In genomic region chr2:122000556-122001340, GRCh38 we compare ENCODE assay signal across 19 cellular contexts.
"Had no signal": no experiment of that assay in that cellular context is flagged by ENCODE, and none has a peak within 500 bp of the region (broad histone marks: within the 10 kb centered on the region; RNA-seq: fewer than 3 reads in every experiment).

No MANE protein-coding gene starts in this region.

- H3K36me3 Mint-ChIP-seq: memory B cell, mesothelial cell of epicardium, natural killer cell had no signal

- H3K9me3 ChIP-seq: left ventricle myocardium inferior, lower lobe of right lung, neutrophil, right atrium auricular region, tibial artery had no signal

- H3K36me3 ChIP-seq: left ventricle myocardium inferior, lower lobe of right lung, neutrophil, right atrium auricular region, tibial artery had no signal

- H3K4me3 ChIP-seq: coronary artery, hepatocyte, left ventricle myocardium inferior, lower lobe of right lung, right atrium auricular region, tibial artery had no signal

- H3K4me3 Mint-ChIP-seq: endodermal cell, memory B cell, mesothelial cell of epicardium, natural killer cell had no signal

- DNase-seq: effector CD4-positive, alpha-beta T cell; endodermal cell; erythroblast; foreskin melanocyte; kidney; left cardiac atrium; left ventricle myocardium inferior; lower lobe of right lung; natural killer cell; small intestine; stimulated activated CD4-positive, alpha-beta T cell treated with anti-CD3 and anti-CD28 coated beads, Interleukin-12 subunit alpha, Interleukin-12 subunit beta, amount 100 ng/mL, for 4 hours; stimulated activated naive CD4-positive, alpha-beta T cell treated with Interleukin-2 at 50 U/mL for 16 hours; tibial artery had no signal

- H3K9me3 Mint-ChIP-seq: endodermal cell, memory B cell, natural killer cell had no signal

- H3K4me1 ChIP-seq: tibial artery had no signal

- H3K27me3 ChIP-seq: hepatocyte, neutrophil, right atrium auricular region, tibial artery had no signal

- H3K27ac ChIP-seq: coronary artery, hepatocyte, left ventricle myocardium inferior, lower lobe of right lung, neutrophil, right atrium auricular region, tibial artery had no signal

- H3K27ac Mint-ChIP-seq: endodermal cell, memory B cell, mesothelial cell of epicardium, natural killer cell had no signal

- ATAC-seq: left cardiac atrium, lower lobe of right lung, natural killer cell had no signal

- H3K4me1 Mint-ChIP-seq: memory B cell, natural killer cell had no signal
